Comparison of ENCODE assay signal across 8 cellular contexts in genomic region chr9:87498046-87498815, GRCh38. TPM values are rescaled to one million over a fixed set of nuclear protein-coding genes. Genes with fewer than 3 reads are reported as not detected.
DNase-seq lines count a peak whose midpoint lies in the region; ATAC-seq and TF ChIP-seq lines count a peak whose summit lies in the region.

No MANE protein-coding gene starts in this region.

- POLR2A ChIA-PET in HEK293 (lab: Yijun Ruan, JAX): interaction anchor here (0.8 to 1.8 kb wide), 9 partner anchors 17 to 551 kb away, joined by 3 to 12 read pairs (median 5); partner anchors contain the start of genes CTSL and GAS1

- TF ChIP-seq POLR2A in right lobe of liver (IDR thresholded peaks at IDR 0.05): no peak

- CTCF ChIA-PET in HEK293 (lab: Yijun Ruan, JAX): interaction anchor here (0.6 to 2.6 kb wide), 7 partner anchors 40 to 1668 kb away, joined by 3 to 14 read pairs (median 5); no protein-coding TSS in a partner anchor

- intact Hi-C loops in right lobe of liver (cut with DNase I): no loop called here

- peak; percentile 75 for TF ChIP-seq CTCF in HEK293 (tag by site-specific recombination; IDR thresholded peaks at IDR 0.05)
- TF ChIP-seq CTCF in right lobe of liver (IDR thresholded peaks at IDR 0.05): peak in 3 of 4 donors; percentile 16 to 31 (median 22)

- DNase-seq in NCI-H2029 (lab: John Stamatoyannopoulos, UW) (peak; percentile 26), NCI-H2029 treated with DMSO at 0.1 percent for 48 hours (lab: John Stamatoyannopoulos, UW) (no peak), OCI-M1 (lab: John Stamatoyannopoulos, UW) (peak; percentile 75), dedifferentiated amniotic fluid mesenchymal stem cell (ENCODE audit: extremely low spot score) (peak; percentile 45), right lobe of liver (peak; percentile 64 to 73 (median 66)), substantia nigra (lab: John Stamatoyannopoulos, UW) (peak in 32 of 49 donors; percentile 14 to 80 (median 47)), NCI-H226 (no peak)

- H3K27me3 ChIP-seq in right lobe of liver: no peaks in the 10 kb centered on the region

- H3K36me3 ChIP-seq in HEK293 (ENCODE audit: control insufficient read depth in 2 of 2, insufficient read depth in 1 of 2, low read length in 2 of 2) (no peaks in the 10 kb centered on the region), right lobe of liver (no peaks in the 10 kb centered on the region)

- peak overlapping the region; percentile 87 for H3K27ac ChIP-seq in HEK293 (ENCODE audit: extremely low read depth, low read depth, low read length)
- peak overlapping the region; percentile 85 to 97 (median 94) for H3K27ac ChIP-seq in right lobe of liver
- H3K27ac ChIP-seq in substantia nigra (ENCODE audit: low read depth, low read length, poor library complexity, severe bottlenecking): no peak overlapping the region

- WGBS in right lobe of liver (ENCODE audit: insufficient coverage, low coverage, low lambda C conversion rate, missing lambda C conversion rate): 1% methylated on average over 16 of the region's 81 CpGs

- H3K4me3 ChIP-seq in HEK293 (ENCODE audit: low read depth, low read length) (peak overlapping the region; percentile 73), right lobe of liver (peak overlapping the region; percentile 69 to 89 (median 80))

- H3K9me3 ChIP-seq in HEK293 (ENCODE audit: control insufficient read depth, insufficient read depth, low read depth, low read length) (no peaks in the 10 kb centered on the region), right lobe of liver (no peaks in the 10 kb centered on the region)

- ATAC-seq in right lobe of liver: peak; percentile 43 to 69 (median 60)

- peaks cover 9% of the 10 kb centered on the region; the same call in 1 of the 2 replicates for H3K4me1 ChIP-seq in HEK293 (ENCODE audit: control insufficient read depth, insufficient read depth, low read length)
- H3K4me1 ChIP-seq in right lobe of liver: peaks cover 0 to 29% (median 11%) of the 10 kb centered on the region in 4 donors

TF ChIP-seq in HEK293, 187 proteins besides CTCF, POLR2A, EP300 and RAD21 (continues in another document):
- no peak for TF ChIP-seq HOXC10 (CRISPR knock-in tag; IDR thresholded peaks at IDR 0.05)
- TF ChIP-seq ZNF561 (tag by site-specific recombination; IDR thresholded peaks at IDR 0.05; ENCODE audit: borderline replicate concordance): no peak
- TF ChIP-seq ZBTB11 (tag by site-specific recombination; conservative IDR thresholded peaks at IDR 0.05; ENCODE audit: low read depth): 0 out of 2 replicates have a peak, but pooled peaks have one; percentile 11
- TF ChIP-seq EGR2 (tag by site-specific recombination; IDR thresholded peaks at IDR 0.05; ENCODE audit: low read depth): peak; percentile 20; the same call in 1 of the 2 replicates
- TF ChIP-seq ZXDB (tag by site-specific recombination; IDR thresholded peaks at IDR 0.05): no peak; the same call in 1 of the 2 replicates
- TF ChIP-seq ZNF398 (tag by site-specific recombination; IDR thresholded peaks at IDR 0.05): no peak; the same call in 1 of the 2 replicates
- no peak for TF ChIP-seq ZNF610 (tag by site-specific recombination; IDR thresholded peaks at IDR 0.05; ENCODE audit: borderline replicate concordance)
- no peak for TF ChIP-seq ZNF184 (tag by site-specific recombination; IDR thresholded peaks at IDR 0.05)
- peak; percentile 34; the same call in 1 of the 2 replicates for TF ChIP-seq ZFHX2 (tag by site-specific recombination; conservative IDR thresholded peaks at IDR 0.05)
- no peak for TF ChIP-seq GLI2 (tag by site-specific recombination; IDR thresholded peaks at IDR 0.05; ENCODE audit: borderline replicate concordance, low read depth)
- TF ChIP-seq ZEB2 (tag by site-specific recombination; IDR thresholded peaks at IDR 0.05): 0 out of 2 replicates have a peak, but pooled peaks have one; percentile 31
- 0 out of 2 replicates have a peak, but pooled peaks have one; percentile 1 for TF ChIP-seq ZNF146 (tag by site-specific recombination; IDR thresholded peaks at IDR 0.05)
- TF ChIP-seq ZFP41 (tag by site-specific recombination; IDR thresholded peaks at IDR 0.05; ENCODE audit: borderline replicate concordance): no peak
- no peak for TF ChIP-seq TRIM28 (IDR thresholded peaks at IDR 0.05; ENCODE audit: borderline replicate concordance, low read length)
- no peak for TF ChIP-seq ZNF311 (tag by site-specific recombination; IDR thresholded peaks at IDR 0.05; ENCODE audit: borderline replicate concordance)
- no peak for TF ChIP-seq IKZF3 (tag by site-specific recombination; IDR thresholded peaks at IDR 0.05)
- TF ChIP-seq ZNF585B (tag by site-specific recombination; IDR thresholded peaks at IDR 0.05): no peak
- TF ChIP-seq TSHZ1 (tag by site-specific recombination; IDR thresholded peaks at IDR 0.05; ENCODE audit: borderline replicate concordance): no peak
- peak; percentile 66 for TF ChIP-seq ZBTB26 (tag by site-specific recombination; optimal IDR thresholded peaks at IDR 0.05)
- TF ChIP-seq ZNF2 (tag by site-specific recombination; IDR thresholded peaks at IDR 0.05): no peak

RNA-seq across cellular contexts. Expression of gene DAPK1, which starts 0.6 kb away (rescaled TPM):
- 10 to 100 TPM; 17.4 to 55.0 (median 33.9) TPM for total RNA-seq in right lobe of liver

Comparison
In these comparisons a context has a peak if more than half of its experiments do, and no peak if none do; other contexts are left out.
1. DNase-seq: peak in NCI-H2029 (single experiment), OCI-M1 (single experiment), dedifferentiated amniotic fluid mesenchymal stem cell (single experiment), right lobe of liver (3 of 3) and substantia nigra (32 of 49); none in NCI-H2029 treated with DMSO at 0.1 percent for 48 hours (single experiment) and NCI-H226 (single experiment).